ENCODE assay signal across 8 cellular contexts in genomic region chr14:39266589-39266870, GRCh38.
DNase-seq lines count a peak whose midpoint lies in the region; ATAC-seq and TF ChIP-seq lines count a peak whose summit lies in the region.

No MANE protein-coding gene starts in this region.

- H3K27ac ChIP-seq in C4-2B = peak overlapping the region; percentile 95
- H3K27ac ChIP-seq in parathyroid adenoma = peak overlapping the region; percentile 93

- no peaks in the 10 kb centered on the region for H3K4me1 ChIP-seq in parathyroid adenoma

- ATAC-seq in GM19351 (IDR thresholded peaks at IDR 0.05; ENCODE audit: unreplicated experiment) (peak; percentile 25), HG03439 (IDR thresholded peaks at IDR 0.05; ENCODE audit: unreplicated experiment) (peak; percentile 37)

- peak overlapping the region; percentile 78 for H3K4me3 ChIP-seq in parathyroid adenoma (ENCODE audit: low read depth, low read length)

- H3K4me2 ChIP-seq in parathyroid adenoma (ENCODE audit: low read length) = peak overlapping the region; percentile 83

- DNase-seq in activated CD4-positive, CD25-positive, alpha-beta regulatory T cell treated with anti-CD3 and anti-CD28 coated beads, Interleukin-2, amount 50 U/mL, for 72 hours = peak; percentile 68
- peak; percentile 66 for DNase-seq in glomerular visceral epithelial cell (ENCODE audit: extremely low spot score)
- DNase-seq in DMS53 (lab: John Stamatoyannopoulos, UW) = no peak
- no peak for DNase-seq in stimulated activated CD4-positive, alpha-beta T cell treated with anti-CD3 and anti-CD28 coated beads, Interleukin-4, amount 100 ng/mL, for 4 hours

- H3K27me3 ChIP-seq in parathyroid adenoma (ENCODE audit: control insufficient read depth, insufficient read depth, low read length) = no peaks in the 10 kb centered on the region

- peak overlapping the region; percentile 16 for H3K9ac ChIP-seq in parathyroid adenoma

- H3K79me2 ChIP-seq in parathyroid adenoma = peaks cover 34% of the 10 kb centered on the region

- TF ChIP-seq CTCF in C4-2B (conservative IDR thresholded peaks at IDR 0.05) (no peak), parathyroid adenoma (IDR thresholded peaks at IDR 0.05) (no peak)

- peak overlapping the region; percentile 87 for H2AFZ ChIP-seq in parathyroid adenoma

- H3K36me3 ChIP-seq in parathyroid adenoma (ENCODE audit: control insufficient read depth, insufficient read depth, low read length) = no peaks in the 10 kb centered on the region

- no peaks in the 10 kb centered on the region for H3K9me3 ChIP-seq in parathyroid adenoma (ENCODE audit: control insufficient read depth, low read length)

Comparison
In these comparisons a context has a peak if more than half of its experiments do, and no peak if none do; other contexts are left out.
1. DNase-seq: peak in activated CD4-positive, CD25-positive, alpha-beta regulatory T cell treated with anti-CD3 and anti-CD28 coated beads, Interleukin-2, amount 50 U/mL, for 72 hours (single experiment) and glomerular visceral epithelial cell (single experiment); none in DMS53 (single experiment) and stimulated activated CD4-positive, alpha-beta T cell treated with anti-CD3 and anti-CD28 coated beads, Interleukin-4, amount 100 ng/mL, for 4 hours (0 of 2).